Comparison of ENCODE assay signal across 29 cellular contexts in genomic region chr3:97841956-97842355, GRCh38.
"Had no signal": no experiment of that assay in that cellular context is flagged by ENCODE, and none has a peak within 500 bp of the region (broad histone marks: within the 10 kb centered on the region; RNA-seq: fewer than 3 reads in every experiment).

No MANE protein-coding gene starts in this region.

- H3K9me3 Mint-ChIP-seq: naive thymus-derived CD4-positive, alpha-beta T cell; natural killer cell; nephron; neural progenitor cell; stimulated activated memory B cell treated with anti-CD40 and anti-IgM and Interleukin-4, amounts not matched to agents 10 μg/mL and 1 μg/mL and 100 μg/mL, for 72 hours; stimulated activated naive CD8-positive, alpha-beta T cell treated with anti-CD3 and anti-CD28 coated beads, Interleukin-15, amount 100 ng/mL, for 72 hours had no signal

- ATAC-seq: naive thymus-derived CD4-positive, alpha-beta T cell; natural killer cell; right cardiac atrium; right lobe of liver; stimulated activated memory B cell treated with anti-CD40 and anti-IgM and Interleukin-4, amounts not matched to agents 10 μg/mL and 1 μg/mL and 100 μg/mL, for 72 hours; stimulated activated naive CD8-positive, alpha-beta T cell treated with anti-CD3 and anti-CD28 coated beads, Interleukin-15, amount 100 ng/mL, for 72 hours; stimulated activated naive CD8-positive, alpha-beta T cell treated with anti-CD3 and anti-CD28 coated beads, Interleukin-15, Interleukin-2, amounts not matched to agents 100 U/mL and 50 U/mL, for 24 hours had no signal

- H3K4me1 Mint-ChIP-seq: naive thymus-derived CD4-positive, alpha-beta T cell; natural killer cell; nephron; neural progenitor cell; stimulated activated memory B cell treated with anti-CD40 and anti-IgM and Interleukin-4, amounts not matched to agents 10 μg/mL and 1 μg/mL and 100 μg/mL, for 72 hours; stimulated activated naive CD8-positive, alpha-beta T cell treated with anti-CD3 and anti-CD28 coated beads, Interleukin-15, amount 100 ng/mL, for 72 hours had no signal

- H3K4me3 Mint-ChIP-seq: naive thymus-derived CD4-positive, alpha-beta T cell; natural killer cell; nephron; neural progenitor cell; stimulated activated memory B cell treated with anti-CD40 and anti-IgM and Interleukin-4, amounts not matched to agents 10 μg/mL and 1 μg/mL and 100 μg/mL, for 72 hours; stimulated activated naive CD8-positive, alpha-beta T cell treated with anti-CD3 and anti-CD28 coated beads, Interleukin-15, amount 100 ng/mL, for 72 hours had no signal

- H3K36me3 ChIP-seq: neural progenitor cell, ovary, prostate gland, right lobe of liver, spleen had no signal

- H3K27me3 Mint-ChIP-seq: naive thymus-derived CD4-positive, alpha-beta T cell; stimulated activated memory B cell treated with anti-CD40 and anti-IgM and Interleukin-4, amounts not matched to agents 10 μg/mL and 1 μg/mL and 100 μg/mL, for 72 hours; stimulated activated naive CD8-positive, alpha-beta T cell treated with anti-CD3 and anti-CD28 coated beads, Interleukin-15, amount 100 ng/mL, for 72 hours had no signal

- FAIRE-seq: urothelium cell line had no signal

- H3K4me3 ChIP-seq: neural progenitor cell, ovary, prostate gland, right lobe of liver, skin epidermis, smooth muscle cell, spleen, suprapubic skin, testis, tibial artery, upper lobe of left lung, vagina had no signal

- H3K27ac Mint-ChIP-seq: naive thymus-derived CD4-positive, alpha-beta T cell; natural killer cell; nephron; neural progenitor cell; stimulated activated memory B cell treated with anti-CD40 and anti-IgM and Interleukin-4, amounts not matched to agents 10 μg/mL and 1 μg/mL and 100 μg/mL, for 72 hours; stimulated activated naive CD8-positive, alpha-beta T cell treated with anti-CD3 and anti-CD28 coated beads, Interleukin-15, amount 100 ng/mL, for 72 hours had no signal

- H3K9me3 ChIP-seq: ovary, prostate gland, right lobe of liver, spleen, suprapubic skin, testis, tibial artery, upper lobe of left lung, vagina had no signal

- H3K36me3 Mint-ChIP-seq: natural killer cell; stimulated activated memory B cell treated with anti-CD40 and anti-IgM and Interleukin-4, amounts not matched to agents 10 μg/mL and 1 μg/mL and 100 μg/mL, for 72 hours had no signal

- H3K27ac ChIP-seq: neural progenitor cell, ovary, prostate gland, right lobe of liver, skin epidermis, spleen, suprapubic skin, testis, tibial artery, upper lobe of left lung, vagina had no signal

- DNase-seq: naive thymus-derived CD4-positive, alpha-beta T cell; natural killer cell; occipital lobe; ovary; right cardiac atrium; right lobe of liver; spleen; stimulated activated CD4-positive, alpha-beta T cell treated with anti-CD3 and anti-CD28 coated beads, Interleukin-12 subunit alpha, Interleukin-12 subunit beta, amount 100 ng/mL, for 4 hours; stimulated activated CD4-positive, alpha-beta T cell treated with anti-CD3 and anti-CD28 coated beads, Interleukin-1b, Interleukin-23, amount 100 ng/mL, for 48 hours; stimulated activated CD4-positive, alpha-beta T cell treated with anti-CD3 and anti-CD28 coated beads, Interleukin-4, amount 100 ng/mL, for 1 hour; stimulated activated CD4-positive, alpha-beta T cell treated with anti-CD3 and anti-CD28 coated beads, Interleukin-4, amount 100 ng/mL, for 4 hours; stimulated activated CD8-positive, alpha-beta memory T cell treated with anti-CD3 and anti-CD28 coated beads, Interleukin-4, amount 100 ng/mL, for 48 hours; stimulated activated naive CD4-positive, alpha-beta T cell; stimulated activated naive CD8-positive, alpha-beta T cell treated with anti-CD3 and anti-CD28 coated beads, Interleukin-15, amount 100 ng/mL, for 72 hours; stimulated activated naive CD8-positive, alpha-beta T cell treated with anti-CD3 and anti-CD28 coated beads, Interleukin-15, Interleukin-2, amounts not matched to agents 100 U/mL and 50 U/mL, for 24 hours; substantia nigra; testis; tibial artery; trophoblast cell; upper lobe of left lung had no signal

- H3K27me3 ChIP-seq: neural progenitor cell, ovary, right lobe of liver, spleen, suprapubic skin, testis, tibial artery, upper lobe of left lung, vagina had no signal

- H3K4me1 ChIP-seq: neural progenitor cell, prostate gland, spleen, testis had no signal
